ENCODE assay signal across 18 cellular contexts in genomic region chr11:70873736-70874412, GRCh38.
DNase-seq lines count a peak whose midpoint lies in the region; ATAC-seq and TF ChIP-seq lines count a peak whose summit lies in the region.
"Had no signal": no experiment of that assay in that cellular context is flagged by ENCODE, and none has a peak within 500 bp of the region (broad histone marks: within the 10 kb centered on the region; RNA-seq: fewer than 3 reads in every experiment).

No MANE protein-coding gene starts in this region.

- peak overlapping the region in 3 of 5 experiments; percentile 7 to 69 (median 28) for H3K27ac Mint-ChIP-seq in brain
- H3K27ac Mint-ChIP-seq: B cell; CD8-positive, alpha-beta memory T cell had no signal

- ATAC-seq in HG03039 (IDR thresholded peaks at IDR 0.05; ENCODE audit: unreplicated experiment) = no peak
- ATAC-seq in HG02981 (IDR thresholded peaks at IDR 0.05; ENCODE audit: unreplicated experiment) = no peak

- no peak overlapping the region for H3K4me3 ChIP-seq in HUES48 (ENCODE audit: low read depth, low read length)

- H3K27me3 ChIP-seq in HUES48 (ENCODE audit: control insufficient read depth, insufficient read depth, low read length) = no peaks in the 10 kb centered on the region

- H3K27me3 Mint-ChIP-seq in brain = peaks cover 5% of the 10 kb centered on the region

- H3K9ac ChIP-seq in HUES48 (ENCODE audit: low read depth, low read length) = no peak overlapping the region

- DNase-seq in NCI-H82 treated with DMSO at 0.1 percent for 48 hours (lab: John Stamatoyannopoulos, UW; ENCODE audit: unreplicated experiment) (peak; percentile 6), NCI-H82 (lab: John Stamatoyannopoulos, UW) (no peak), pons (ENCODE audit: low spot score) (peak; percentile 12), NCI-H2171 (lab: John Stamatoyannopoulos, UW) (no peak)
- DNase-seq: CD8-positive, alpha-beta memory T cell; DND-41; IMR-90; NCI-H1092; NCI-H1417 treated with DMSO at 0.1 percent for 48 hours; NCI-H1694 treated with DMSO at 0.1 percent for 48 hours; NCI-H2171 treated with DMSO at 0.1 percent for 48 hours had no signal

- TF ChIP-seq CTCF in brain (conservative IDR thresholded peaks at IDR 0.05) = no peak

- H3K4me1 Mint-ChIP-seq in brain = peaks cover 65% of the 10 kb centered on the region
- H3K4me1 Mint-ChIP-seq: B cell; CD8-positive, alpha-beta memory T cell had no signal

- H3K9me3 Mint-ChIP-seq in brain = peaks cover 0 to 8% (median 0%) of the 10 kb centered on the region in 5 experiments
- H3K9me3 Mint-ChIP-seq: CD8-positive, alpha-beta memory T cell had no signal

- H3K36me3 ChIP-seq in HUES48 (ENCODE audit: control insufficient read depth, insufficient read depth, low read length) = no peaks in the 10 kb centered on the region

- H3K9me3 ChIP-seq in HUES48 (ENCODE audit: control insufficient read depth, insufficient read depth, low read length) = no peaks in the 10 kb centered on the region

- peak overlapping the region; percentile 59 for H3K27ac ChIP-seq in HUES48 (ENCODE audit: low read depth, low read length)
- H3K27ac ChIP-seq: 22Rv1, C4-2B had no signal

- H3K4me3 Mint-ChIP-seq in brain = peak overlapping the region in 1 of 5 experiments; percentile 11
- H3K4me3 Mint-ChIP-seq: B cell; CD8-positive, alpha-beta memory T cell had no signal

- peaks cover 26% of the 10 kb centered on the region for H3K4me1 ChIP-seq in HUES48 (ENCODE audit: control insufficient read depth, insufficient read depth, low read length)

- H3K36me3 Mint-ChIP-seq in brain = no peaks in the 10 kb centered on the region
- H3K36me3 Mint-ChIP-seq: CD8-positive, alpha-beta memory T cell had no signal

Comparison
In these comparisons a context has a peak if more than half of its experiments do, and no peak if none do; other contexts are left out.
1. DNase-seq: peak in NCI-H82 treated with DMSO at 0.1 percent for 48 hours (single experiment) and pons (single experiment); none in NCI-H82 (single experiment) and NCI-H2171 (single experiment).